In the genomic region with DNA sequence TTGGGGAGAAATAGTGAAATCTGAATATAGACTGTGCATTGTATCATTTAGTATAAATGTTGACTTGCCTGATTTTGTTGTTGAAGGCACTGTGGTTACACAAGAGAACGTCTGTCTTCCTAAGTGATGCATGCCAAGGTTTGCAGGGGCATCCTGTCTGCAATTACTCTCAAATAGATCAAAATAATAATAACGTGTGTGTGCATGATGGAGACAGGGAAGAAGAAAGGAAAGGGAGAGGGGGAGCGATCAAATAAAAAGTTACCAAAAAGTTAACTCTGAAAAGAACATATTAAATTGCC, we compare ENCODE assay signal across 16 cellular contexts. TPM values are rescaled to one million over a fixed set of nuclear protein-coding genes. Genes with fewer than 3 reads are reported as not detected.
DNase-seq lines count a peak whose midpoint lies in the region; ATAC-seq and TF ChIP-seq lines count a peak whose summit lies in the region.
"Had no signal": no experiment of that assay in that cellular context is flagged by ENCODE, and none has a peak within 500 bp of the region (broad histone marks: within the 10 kb centered on the region; RNA-seq: fewer than 3 reads in every experiment).

No MANE protein-coding gene starts in this region.

- H3K36me3 Mint-ChIP-seq in CD4-positive, CD25-positive, alpha-beta regulatory T cell = peaks cover 31% of the 10 kb centered on the region
- H3K36me3 Mint-ChIP-seq in T-helper 17 cell (ENCODE audit: low read depth) (peaks cover 6% of the 10 kb centered on the region), osteocyte (ENCODE audit: unreplicated experiment) (no peaks in the 10 kb centered on the region)

- H3K27ac ChIP-seq in CD4-positive, CD25-positive, alpha-beta regulatory T cell (ENCODE audit: insufficient read depth, low read length, poor library complexity, severe bottlenecking) = peak overlapping the region; percentile 64
- H3K27ac ChIP-seq in cingulate gyrus (ENCODE audit: low read depth, low read length) (peak overlapping the region; percentile 72), layer of hippocampus (ENCODE audit: low read depth, low read length) (peak overlapping the region; percentile 55), vagina (no peak overlapping the region)
- H3K27ac ChIP-seq: BLaER1 treated with 17β-estradiol and CSF1 and Interleukin-3, amounts not matched to agents 10 nM and 100 nM had no signal

- ATAC-seq in CD4-positive, CD25-positive, alpha-beta regulatory T cell (ENCODE audit: low read depth in 2 of 2) = peak in 1 of 2 donors; percentile 34
- ATAC-seq in T-helper 17 cell = peak; percentile 32
- ATAC-seq: GM12878, HCT116 had no signal

- H3K9me3 ChIP-seq in CD4-positive, CD25-positive, alpha-beta regulatory T cell (ENCODE audit: control insufficient read depth in 2 of 2, low read length in 2 of 2) = no peaks in the 10 kb centered on the region
- H3K9me3 ChIP-seq in T-helper 17 cell (ENCODE audit: control insufficient read depth, low read length, poor library complexity, severe bottlenecking) = no peaks in the 10 kb centered on the region
- no peaks in the 10 kb centered on the region for H3K9me3 ChIP-seq in vagina

- peaks cover 20 to 45% (median 29%) of the 10 kb centered on the region in 4 donors for H3K4me1 Mint-ChIP-seq in CD4-positive, CD25-positive, alpha-beta regulatory T cell
- H3K4me1 Mint-ChIP-seq in T-helper 17 cell = peaks cover 59% of the 10 kb centered on the region
- no peaks in the 10 kb centered on the region for H3K4me1 Mint-ChIP-seq in osteocyte (ENCODE audit: unreplicated experiment)

- no peak overlapping the region for H3K4me3 Mint-ChIP-seq in CD4-positive, CD25-positive, alpha-beta regulatory T cell
- H3K4me3 Mint-ChIP-seq in T-helper 17 cell = no peak overlapping the region
- H3K4me3 Mint-ChIP-seq in osteocyte (ENCODE audit: unreplicated experiment) = no peak overlapping the region
- H3K4me3 Mint-ChIP-seq: CD8-positive, alpha-beta memory T cell had no signal

- H3K36me3 ChIP-seq in CD4-positive, CD25-positive, alpha-beta regulatory T cell (ENCODE audit: control insufficient read depth, insufficient read depth, low read length) = peaks cover 36% of the 10 kb centered on the region
- no peaks in the 10 kb centered on the region for H3K36me3 ChIP-seq in vagina

- peaks cover 0 to 1% (median 0%) of the 10 kb centered on the region in 7 donors for H3K9me3 Mint-ChIP-seq in CD4-positive, CD25-positive, alpha-beta regulatory T cell
- no peaks in the 10 kb centered on the region for H3K9me3 Mint-ChIP-seq in osteocyte (ENCODE audit: unreplicated experiment)

- intact Hi-C loops in vagina (cut with DNase I) = no loop called here

- no peak for DNase-seq in CD4-positive, CD25-positive, alpha-beta regulatory T cell
- no peak for DNase-seq in T-helper 17 cell
- no peak for DNase-seq in vagina (ENCODE audit: extremely low spot score in 2 of 2)
- DNase-seq in osteocyte (ENCODE audit: extremely low spot score, unreplicated experiment) = no peak
- no peak for DNase-seq in NOMO-1 treated with dmso at 0.1 percent for 144 hours (lab: John Stamatoyannopoulos, UW; ENCODE audit: unreplicated experiment)
- DNase-seq in NCI-H345 (lab: John Stamatoyannopoulos, UW) = no peak
- DNase-seq: 8988T; AML-193; Calu3; CD8-positive, alpha-beta memory T cell; DMS 273 treated with DMSO at 0.1 percent for 48 hours had no signal

- H3K4me3 ChIP-seq in CD4-positive, CD25-positive, alpha-beta regulatory T cell (ENCODE audit: low read depth, low read length) = peak overlapping the region; percentile 56
- no peak overlapping the region for H3K4me3 ChIP-seq in vagina
- H3K4me3 ChIP-seq: BLaER1 treated with 17β-estradiol and CSF1 and Interleukin-3, amounts not matched to agents 10 nM and 100 nM; GM12878 had no signal

- TF ChIP-seq CTCF in vagina (IDR thresholded peaks at IDR 0.05) = no peak
- TF ChIP-seq CTCF in osteocyte (IDR thresholded peaks at IDR 0.05) = no peak

- peaks cover 93% of the 10 kb centered on the region for H3K4me1 ChIP-seq in CD4-positive, CD25-positive, alpha-beta regulatory T cell (ENCODE audit: control insufficient read depth, insufficient read depth, low read length, poor library complexity, severe bottlenecking)
- H3K4me1 ChIP-seq in vagina = no peaks in the 10 kb centered on the region

- H3K27ac Mint-ChIP-seq in CD4-positive, CD25-positive, alpha-beta regulatory T cell = no peak overlapping the region
- H3K27ac Mint-ChIP-seq in T-helper 17 cell (no peak overlapping the region), osteocyte (ENCODE audit: unreplicated experiment) (no peak overlapping the region)
- H3K27ac Mint-ChIP-seq: CD8-positive, alpha-beta memory T cell had no signal

- no peaks in the 10 kb centered on the region for H3K27me3 Mint-ChIP-seq in CD4-positive, CD25-positive, alpha-beta regulatory T cell
- no peaks in the 10 kb centered on the region for H3K27me3 Mint-ChIP-seq in T-helper 17 cell
- no peaks in the 10 kb centered on the region for H3K27me3 Mint-ChIP-seq in osteocyte (ENCODE audit: unreplicated experiment)
- H3K27me3 Mint-ChIP-seq: CD8-positive, alpha-beta memory T cell had no signal

- no peak for TF ChIP-seq POLR2A in vagina (IDR thresholded peaks at IDR 0.05)

- no peaks in the 10 kb centered on the region for H3K27me3 ChIP-seq in CD4-positive, CD25-positive, alpha-beta regulatory T cell (ENCODE audit: control insufficient read depth, insufficient read depth, low read length)
- H3K27me3 ChIP-seq in layer of hippocampus (ENCODE audit: control insufficient read depth, insufficient read depth, low read length) = no peaks in the 10 kb centered on the region
- no peaks in the 10 kb centered on the region for H3K27me3 ChIP-seq in vagina
- H3K27me3 ChIP-seq: BLaER1 treated with 17β-estradiol and CSF1 and Interleukin-3, amounts not matched to agents 10 nM and 100 nM had no signal

RNA-seq across cellular contexts. Expression of a gene that starts 14.4 kb away (rescaled TPM):
- 264 TPM for total RNA-seq in CD4-positive, CD25-positive, alpha-beta regulatory T cell
- 10 to 100 TPM; 40.8 to 58.5 (median 50.1) TPM for polyA plus RNA-seq in CD4-positive, CD25-positive, alpha-beta regulatory T cell
- total RNA-seq in T-helper 17 cell (100 to 1,000 TPM; 188 to 200 TPM), vagina (17.7 TPM), osteocyte (22.2 and 24.2 TPM in 2 replicates)
